34 cellular contexts compared by ENCODE assay signal in genomic region chr1:99723251-99723650, GRCh38.
"Had no signal": no experiment of that assay in that cellular context is flagged by ENCODE, and none has a peak within 500 bp of the region (broad histone marks: within the 10 kb centered on the region; RNA-seq: fewer than 3 reads in every experiment).

No MANE protein-coding gene starts in this region.

- DNase-seq: activated CD4-positive, alpha-beta memory T cell treated with anti-CD3 and anti-CD28 coated beads, Interleukin-2, amount 10 ng/mL, durations not matched to agents 7 days and 5 days; activated CD4-positive, alpha-beta T cell treated with anti-CD3 and anti-CD28 coated beads for 1 hour; activated CD4-positive, alpha-beta T cell treated with anti-CD3 and anti-CD28 coated beads for 36 hours; activated CD4-positive, alpha-beta T cell treated with anti-CD3 and anti-CD28 coated beads for 48 hours; activated CD4-positive, alpha-beta T cell treated with anti-CD3 and anti-CD28 coated beads, Interleukin-2, amount 10 ng/mL, durations not matched to agents 7 days and 5 days; activated CD4-positive, alpha-beta T cell treated with anti-CD3 and anti-CD28 coated beads, Interleukin-2, amount 50 U/mL, for 48 hours; activated CD4-positive, CD25-positive, alpha-beta regulatory T cell; activated CD8-positive, alpha-beta memory T cell treated with anti-CD3 and anti-CD28 coated beads for 24 hours; activated CD8-positive, alpha-beta memory T cell treated with anti-CD3 and anti-CD28 coated beads, Interleukin-2, amount 10 ng/mL, durations not matched to agents 7 days and 5 days; activated CD8-positive, alpha-beta memory T cell treated with anti-CD3 and anti-CD28 coated beads, Interleukin-2, amount 50 U/mL, for 48 hours; activated CD8-positive, alpha-beta T cell treated with anti-CD3 and anti-CD28 coated beads, Interleukin-2, amount 10 ng/mL, durations not matched to agents 7 days and 5 days; activated effector memory CD4-positive, alpha-beta T cell treated with Interleukin-2 at 50 U/mL for 16 hours; activated gamma-delta T cell; activated naive CD4-positive, alpha-beta T cell treated with anti-CD3 and anti-CD28 coated beads, Interleukin-2, amount 50 U/mL, for 16 hours; activated naive CD4-positive, alpha-beta T cell treated with Interleukin-2 at 50 U/mL for 16 hours; activated naive CD8-positive, alpha-beta T cell treated with anti-CD3 and anti-CD28 coated beads for 36 hours; activated T-cell treated with anti-CD3 and anti-CD28 coated beads, Interleukin-2, amount 50 U/mL, for 24 hours; activated T-cell treated with anti-CD3 and anti-CD28 coated beads, Interleukin-2, amount 50 U/mL, for 48 hours; adrenal gland; amniotic stem cell; aorta; body of pancreas; brain microvascular endothelial cell; central memory CD4-positive, alpha-beta T cell; cerebellar nuclear complex; T-cell; T-helper 2 cell; T-helper 9 cell had no signal

- ATAC-seq: activated CD4-positive, alpha-beta T cell treated with anti-CD3 and anti-CD28 coated beads for 36 hours; activated CD4-positive, CD25-positive, alpha-beta regulatory T cell treated with anti-CD3 and anti-CD28 coated beads, Interleukin-2, amount 50 U/mL, for 24 hours; activated CD8-positive, alpha-beta memory T cell treated with anti-CD3 and anti-CD28 coated beads, Interleukin-2, amount 10 ng/mL, durations not matched to agents 7 days and 5 days; activated CD8-positive, alpha-beta T cell treated with anti-CD3 and anti-CD28 coated beads, Interleukin-2, amount 10 ng/mL, durations not matched to agents 7 days and 5 days; activated naive CD4-positive, alpha-beta T cell treated with anti-CD3 and anti-CD28 coated beads, Interleukin-2, amount 50 U/mL, for 72 hours; body of pancreas; T-cell had no signal

- H3K9me3 ChIP-seq: adrenal gland, breast epithelium had no signal

- H3K36me3 ChIP-seq: adrenal gland, brain microvascular endothelial cell, breast epithelium had no signal

- H3K27ac ChIP-seq: adrenal gland, body of pancreas, brain microvascular endothelial cell, breast epithelium, VCaP had no signal

- H3K9me3 Mint-ChIP-seq: activated CD4-positive, alpha-beta memory T cell treated with anti-CD3 and anti-CD28 coated beads, Interleukin-2, amount 10 ng/mL, durations not matched to agents 7 days and 5 days; activated CD4-positive, alpha-beta T cell treated with anti-CD3 and anti-CD28 coated beads, Interleukin-2, amount 10 ng/mL, durations not matched to agents 7 days and 5 days; activated naive CD4-positive, alpha-beta T cell treated with anti-CD3 and anti-CD28 coated beads, Interleukin-2, amount 50 U/mL, for 72 hours; activated naive CD8-positive, alpha-beta T cell treated with anti-CD3 and anti-CD28 coated beads for 36 hours; activated T-cell treated with anti-CD3 and anti-CD28 coated beads, Interleukin-2, amount 50 U/mL, for 24 hours; activated T-helper 2 cell treated with anti-CD3 and anti-CD28 coated beads, Interferon-gamma antibody, Interleukin-2, Interleukin-4, amounts not matched to agents 10 μg/mL and 5 μg/mL and 100 μg/mL, durations not matched to agents 14 hours and 24 hours and 36 hours; T-cell; T-helper 2 cell treated with Interferon-gamma antibody and Interleukin-4, amounts not matched to agents 5 μg/mL and 100 μg/mL, for 36 hours had no signal

- H3K4me3 Mint-ChIP-seq: activated CD4-positive, alpha-beta memory T cell treated with anti-CD3 and anti-CD28 coated beads, Interleukin-2, amount 10 ng/mL, durations not matched to agents 7 days and 5 days; activated CD4-positive, alpha-beta T cell treated with anti-CD3 and anti-CD28 coated beads for 36 hours; activated CD4-positive, alpha-beta T cell treated with anti-CD3 and anti-CD28 coated beads, Interleukin-2, amount 10 ng/mL, durations not matched to agents 7 days and 5 days; activated CD8-positive, alpha-beta memory T cell treated with anti-CD3 and anti-CD28 coated beads, Interleukin-2, amount 10 ng/mL, durations not matched to agents 7 days and 5 days; activated CD8-positive, alpha-beta T cell treated with anti-CD3 and anti-CD28 coated beads, Interleukin-2, amount 10 ng/mL, durations not matched to agents 7 days and 5 days; activated naive CD8-positive, alpha-beta T cell treated with anti-CD3 and anti-CD28 coated beads for 36 hours; activated T-cell treated with anti-CD3 and anti-CD28 coated beads, Interleukin-2, amount 50 U/mL, for 24 hours; T-cell; T-helper 2 cell treated with Interferon-gamma antibody and Interleukin-4, amounts not matched to agents 5 μg/mL and 100 μg/mL, for 36 hours had no signal

- H3K36me3 Mint-ChIP-seq: activated naive CD4-positive, alpha-beta T cell treated with anti-CD3 and anti-CD28 coated beads, Interleukin-2, amount 50 U/mL, for 72 hours; activated naive CD8-positive, alpha-beta T cell treated with anti-CD3 and anti-CD28 coated beads for 36 hours; T-cell had no signal

- H3K4me3 ChIP-seq: adrenal gland, body of pancreas, breast epithelium had no signal

- H3K27ac Mint-ChIP-seq: activated CD4-positive, alpha-beta memory T cell treated with anti-CD3 and anti-CD28 coated beads, Interleukin-2, amount 10 ng/mL, durations not matched to agents 7 days and 5 days; activated CD4-positive, alpha-beta T cell treated with anti-CD3 and anti-CD28 coated beads for 36 hours; activated CD4-positive, alpha-beta T cell treated with anti-CD3 and anti-CD28 coated beads, Interleukin-2, amount 10 ng/mL, durations not matched to agents 7 days and 5 days; activated CD8-positive, alpha-beta memory T cell treated with anti-CD3 and anti-CD28 coated beads, Interleukin-2, amount 10 ng/mL, durations not matched to agents 7 days and 5 days; activated CD8-positive, alpha-beta T cell treated with anti-CD3 and anti-CD28 coated beads, Interleukin-2, amount 10 ng/mL, durations not matched to agents 7 days and 5 days; activated naive CD4-positive, alpha-beta T cell treated with anti-CD3 and anti-CD28 coated beads, Interleukin-2, amount 50 U/mL, for 72 hours; activated naive CD8-positive, alpha-beta T cell treated with anti-CD3 and anti-CD28 coated beads for 36 hours; activated T-cell treated with anti-CD3 and anti-CD28 coated beads, Interleukin-2, amount 50 U/mL, for 24 hours; activated T-helper 2 cell treated with anti-CD3 and anti-CD28 coated beads, Interferon-gamma antibody, Interleukin-2, Interleukin-4, amounts not matched to agents 10 μg/mL and 5 μg/mL and 100 μg/mL, durations not matched to agents 14 hours and 24 hours and 36 hours; T-cell; T-helper 2 cell treated with Interferon-gamma antibody and Interleukin-4, amounts not matched to agents 5 μg/mL and 100 μg/mL, for 36 hours had no signal

- H3K27me3 ChIP-seq: adrenal gland, body of pancreas, brain microvascular endothelial cell, breast epithelium had no signal

- H3K4me1 Mint-ChIP-seq: activated CD4-positive, alpha-beta memory T cell treated with anti-CD3 and anti-CD28 coated beads, Interleukin-2, amount 10 ng/mL, durations not matched to agents 7 days and 5 days; activated CD4-positive, alpha-beta T cell treated with anti-CD3 and anti-CD28 coated beads for 36 hours; activated CD4-positive, alpha-beta T cell treated with anti-CD3 and anti-CD28 coated beads, Interleukin-2, amount 10 ng/mL, durations not matched to agents 7 days and 5 days; activated CD8-positive, alpha-beta memory T cell treated with anti-CD3 and anti-CD28 coated beads, Interleukin-2, amount 10 ng/mL, durations not matched to agents 7 days and 5 days; activated naive CD8-positive, alpha-beta T cell treated with anti-CD3 and anti-CD28 coated beads for 36 hours; T-cell had no signal

- H3K4me1 ChIP-seq: body of pancreas, breast epithelium had no signal

- H3K27me3 Mint-ChIP-seq: activated CD4-positive, alpha-beta memory T cell treated with anti-CD3 and anti-CD28 coated beads, Interleukin-2, amount 10 ng/mL, durations not matched to agents 7 days and 5 days; activated CD4-positive, alpha-beta T cell treated with anti-CD3 and anti-CD28 coated beads for 36 hours; activated CD4-positive, alpha-beta T cell treated with anti-CD3 and anti-CD28 coated beads, Interleukin-2, amount 10 ng/mL, durations not matched to agents 7 days and 5 days; activated CD8-positive, alpha-beta memory T cell treated with anti-CD3 and anti-CD28 coated beads, Interleukin-2, amount 10 ng/mL, durations not matched to agents 7 days and 5 days; activated naive CD8-positive, alpha-beta T cell treated with anti-CD3 and anti-CD28 coated beads for 36 hours; activated T-cell treated with anti-CD3 and anti-CD28 coated beads, Interleukin-2, amount 50 U/mL, for 24 hours; T-cell had no signal
